9 cellular contexts compared by ENCODE assay signal in genomic region chrX:14095702-14096101, GRCh38.
DNase-seq lines count a peak whose midpoint lies in the region; ATAC-seq, FAIRE-seq and TF ChIP-seq lines count a peak whose summit lies in the region.
"Had no signal": no experiment of that assay in that cellular context is flagged by ENCODE, and none has a peak within 500 bp of the region (broad histone marks: within the 10 kb centered on the region; RNA-seq: fewer than 3 reads in every experiment).

No MANE protein-coding gene starts in this region.

- H3K4me1 ChIP-seq in heart left ventricle (no peaks in the 10 kb centered on the region), right atrium auricular region (no peaks in the 10 kb centered on the region), endothelial cell of umbilical vein (ENCODE audit: control insufficient read depth, extremely low read depth, insufficient read depth, low read length) (no peaks in the 10 kb centered on the region), neural progenitor cell (no peaks in the 10 kb centered on the region)

- no peak for TF ChIP-seq POLR2A in heart left ventricle (IDR thresholded peaks at IDR 0.05)
- TF ChIP-seq POLR2A in endothelial cell of umbilical vein (IDR thresholded peaks at IDR 0.05; ENCODE audit: low read depth, low read length): no peak

- H3K9me3 Mint-ChIP-seq in activated CD4-positive, alpha-beta T cell treated with anti-CD3 and anti-CD28 coated beads, Interleukin-2, amount 10 ng/mL, durations not matched to agents 24 days and 14 days: no peaks in the 10 kb centered on the region
- H3K9me3 Mint-ChIP-seq in neural progenitor cell: peaks cover 2% of the 10 kb centered on the region
- H3K9me3 Mint-ChIP-seq: natural killer cell treated with Interleukin-12 subunit alpha and Interleukin-12 subunit beta and Interleukin-15 and Interleukin-18, amount 100 ng/mL, for 72 hours had no signal

- H3K9me3 ChIP-seq in heart left ventricle (peaks cover 0 to 20% (median 0%) of the 10 kb centered on the region in 12 donors), right atrium auricular region (no peaks in the 10 kb centered on the region), endothelial cell of umbilical vein (replicated peaks; ENCODE audit: control insufficient read depth, insufficient read depth, low read length) (no peaks in the 10 kb centered on the region), neural progenitor cell (ENCODE audit: low read depth) (no peaks in the 10 kb centered on the region)

- no peaks in the 10 kb centered on the region for H3K79me2 ChIP-seq in endothelial cell of umbilical vein (ENCODE audit: control insufficient read depth, insufficient read depth, low read length)
- H3K79me2 ChIP-seq in neural progenitor cell (ENCODE audit: low read depth): no peaks in the 10 kb centered on the region

- FAIRE-seq in endothelial cell of umbilical vein (lab: Jason Lieb, UNC): peak; percentile 62

- H3K36me3 ChIP-seq in heart left ventricle (no peaks in the 10 kb centered on the region), right atrium auricular region (no peaks in the 10 kb centered on the region), endothelial cell of umbilical vein (ENCODE audit: control insufficient read depth in 2 of 2, extremely low read depth in 1 of 2, insufficient read depth in 2 of 2, low read length in 2 of 2) (no peaks in the 10 kb centered on the region), neural progenitor cell (no peaks in the 10 kb centered on the region)

- H3K4me2 ChIP-seq in endothelial cell of umbilical vein (ENCODE audit: insufficient read depth, low read length): no peak overlapping the region
- no peak overlapping the region for H3K4me2 ChIP-seq in neural progenitor cell

- H3K27ac Mint-ChIP-seq in activated CD4-positive, alpha-beta T cell treated with anti-CD3 and anti-CD28 coated beads, Interleukin-2, amount 10 ng/mL, durations not matched to agents 24 days and 14 days: no peak overlapping the region
- no peak overlapping the region for H3K27ac Mint-ChIP-seq in neural progenitor cell
- H3K27ac Mint-ChIP-seq: natural killer cell treated with Interleukin-12 subunit alpha and Interleukin-12 subunit beta and Interleukin-15 and Interleukin-18, amount 100 ng/mL, for 72 hours had no signal

- no peak overlapping the region for H3K4me3 ChIP-seq in heart left ventricle
- no peak overlapping the region for H3K4me3 ChIP-seq in right atrium auricular region
- no peak overlapping the region for H3K4me3 ChIP-seq in endothelial cell of umbilical vein (replicated peaks in 1 of 3; ENCODE audit: insufficient read depth in 1 of 3, low read depth in 1 of 3, low read length in 3 of 3)
- no peak overlapping the region for H3K4me3 ChIP-seq in neural progenitor cell

- ATAC-seq in heart left ventricle (peak in 2 of 4 donors; percentile 26 to 28), HG03439 (IDR thresholded peaks at IDR 0.05; ENCODE audit: unreplicated experiment) (peak; percentile 74)

- no peak overlapping the region for H3K4me3 Mint-ChIP-seq in activated CD4-positive, alpha-beta T cell treated with anti-CD3 and anti-CD28 coated beads, Interleukin-2, amount 10 ng/mL, durations not matched to agents 24 days and 14 days
- H3K4me3 Mint-ChIP-seq in neural progenitor cell: no peak overlapping the region
- H3K4me3 Mint-ChIP-seq: natural killer cell treated with Interleukin-12 subunit alpha and Interleukin-12 subunit beta and Interleukin-15 and Interleukin-18, amount 100 ng/mL, for 72 hours had no signal

- CTCF ChIA-PET in endothelial cell of umbilical vein (lab: Charles Lee): interaction anchor here (0.7 to 3.6 kb wide), 5 partner anchors 602 to 1147 kb away, joined by 3 to 35 read pairs (median 6); no protein-coding TSS in a partner anchor

- H3K9ac ChIP-seq in endothelial cell of umbilical vein (replicated peaks; ENCODE audit: extremely low read depth, insufficient read depth, low read length) (no peak overlapping the region), neural progenitor cell (no peak overlapping the region)

- POLR2A ChIA-PET in endothelial cell of umbilical vein (lab: Charles Lee): no interaction called here

- H3K27ac ChIP-seq in heart left ventricle (no peak overlapping the region), right atrium auricular region (no peak overlapping the region), endothelial cell of umbilical vein (ENCODE audit: insufficient read depth, low read depth, low read length) (no peak overlapping the region), neural progenitor cell (no peak overlapping the region)

- no peaks in the 10 kb centered on the region for H3K9me1 ChIP-seq in endothelial cell of umbilical vein (replicated peaks; ENCODE audit: control insufficient read depth, extremely low read depth, insufficient read depth, low read length)

- no peak for DNase-seq in heart left ventricle
- no peak for DNase-seq in right atrium auricular region (ENCODE audit: low spot score)
- DNase-seq in activated CD4-positive, alpha-beta T cell treated with anti-CD3 and anti-CD28 coated beads, Interleukin-2, amount 10 ng/mL, durations not matched to agents 24 days and 14 days: peak; percentile 76
- peak; percentile 47 for DNase-seq in endothelial cell of umbilical vein (ENCODE audit: low read depth, low spot score)
- DNase-seq in neural progenitor cell (ENCODE audit: low spot score): peak; percentile 74
- no peak for DNase-seq in GF-D8 (lab: John Stamatoyannopoulos, UW)
- DNase-seq in stimulated activated naive CD4-positive, alpha-beta T cell treated with Interleukin-2 at 50 U/mL for 16 hours (lab: John Stamatoyannopoulos, UW): no peak

- BruUV-seq in endothelial cell of umbilical vein (replicated peaks; lab: Mats Ljungman, UMichigan): no TSS peak

- 12 to 20% (median 16%) methylated on average over 13 of the region's 13 CpGs for WGBS in heart left ventricle, 4 donors

- no peak overlapping the region for H2AFZ ChIP-seq in endothelial cell of umbilical vein (ENCODE audit: low read depth, low read length)
- H2AFZ ChIP-seq in neural progenitor cell (replicated peaks): no peak overlapping the region

- intact Hi-C loops in heart left ventricle (cut with DNase I): loop anchor here in 8 of 10 donors (5.0 to 10.0 kb wide), 5 partner anchors 432 to 1149 kb away; partner anchors contain the start of gene GLRA2 (in 3 of the 8)
- intact Hi-C loops in activated CD4-positive, alpha-beta T cell treated with anti-CD3 and anti-CD28 coated beads, Interleukin-2, amount 10 ng/mL, durations not matched to agents 24 days and 14 days (cut with micrococcal nuclease): loop anchor here (2.0 kb wide), 2 partner anchors 433 to 1047 kb away; partner anchors contain the start of gene GLRA2
- intact Hi-C loops in endothelial cell of umbilical vein (cut with micrococcal nuclease): loop anchor here (1.0 kb wide), 2 partner anchors 1051 to 1148 kb away; no protein-coding TSS in a partner anchor

- no peaks in the 10 kb centered on the region for H3F3A ChIP-seq in neural progenitor cell (ENCODE audit: low read depth)

- dilution Hi-C loops in endothelial cell of umbilical vein (cut with MboI; ENCODE audit: extremely low pct_ligation_motif_present, low sequenced_read_pairs): no loop called here

- H3K27me3 ChIP-seq in heart left ventricle (peaks cover 0 to 25% (median 0%) of the 10 kb centered on the region in 9 donors), right atrium auricular region (peaks cover 0 to 2% of the 10 kb centered on the region in 2 donors), endothelial cell of umbilical vein (ENCODE audit: control insufficient read depth in 2 of 2, insufficient read depth in 2 of 2, low read length in 2 of 2) (no peaks in the 10 kb centered on the region), neural progenitor cell (no peaks in the 10 kb centered on the region)

- peaks cover 1% of the 10 kb centered on the region for H3K27me3 Mint-ChIP-seq in activated CD4-positive, alpha-beta T cell treated with anti-CD3 and anti-CD28 coated beads, Interleukin-2, amount 10 ng/mL, durations not matched to agents 24 days and 14 days
- H3K27me3 Mint-ChIP-seq in neural progenitor cell (ENCODE audit: insufficient read depth, low read depth): no peaks in the 10 kb centered on the region

- H3K36me3 Mint-ChIP-seq in activated CD4-positive, alpha-beta T cell treated with anti-CD3 and anti-CD28 coated beads, Interleukin-2, amount 10 ng/mL, durations not matched to agents 24 days and 14 days (ENCODE audit: low read depth): no peaks in the 10 kb centered on the region
- no peaks in the 10 kb centered on the region for H3K36me3 Mint-ChIP-seq in neural progenitor cell
- H3K36me3 Mint-ChIP-seq: natural killer cell treated with Interleukin-12 subunit alpha and Interleukin-12 subunit beta and Interleukin-15 and Interleukin-18, amount 100 ng/mL, for 72 hours had no signal

- H4K20me1 ChIP-seq in endothelial cell of umbilical vein (replicated peaks; ENCODE audit: control insufficient read depth, extremely low read depth, insufficient read depth, low read length) (no peaks in the 10 kb centered on the region), neural progenitor cell (ENCODE audit: low read depth) (no peaks in the 10 kb centered on the region)

- TF ChIP-seq CTCF in heart left ventricle (IDR thresholded peaks at IDR 0.05) (peak; percentile 35 to 68 (median 48)), right atrium auricular region (IDR thresholded peaks at IDR 0.05) (peak in 1 of 2 donors; percentile 67), endothelial cell of umbilical vein (IDR thresholded peaks at IDR 0.05; ENCODE audit: extremely low read depth in 1 of 2, insufficient read depth in 1 of 2, low read depth in 1 of 2, low read length in 2 of 2) (peak; percentile 47 to 59), neural progenitor cell (IDR thresholded peaks at IDR 0.05) (peak; percentile 70)

- no peaks in the 10 kb centered on the region for H3K4me1 Mint-ChIP-seq in activated CD4-positive, alpha-beta T cell treated with anti-CD3 and anti-CD28 coated beads, Interleukin-2, amount 10 ng/mL, durations not matched to agents 24 days and 14 days
- no peaks in the 10 kb centered on the region for H3K4me1 Mint-ChIP-seq in neural progenitor cell

TF ChIP-seq in endothelial cell of umbilical vein, 7 proteins besides CTCF, POLR2A, EP300 and RAD21:
- TF ChIP-seq GATA2 (IDR thresholded peaks at IDR 0.05; ENCODE audit: insufficient read depth, insufficient read length, low read depth, low read length): no peak
- TF ChIP-seq MYC (IDR thresholded peaks at IDR 0.05; ENCODE audit: low read depth, low read length): no peak
- TF ChIP-seq MAX (IDR thresholded peaks at IDR 0.05; ENCODE audit: insufficient read depth, insufficient read length): no peak
- no peak for TF ChIP-seq EZH2 (IDR thresholded peaks at IDR 0.05; ENCODE audit: borderline replicate concordance, low read depth, low read length, severe bottlenecking)
- no peak for TF ChIP-seq JUN (IDR thresholded peaks at IDR 0.05; ENCODE audit: borderline replicate concordance, insufficient read depth, insufficient read length, low read depth)
- no peak for TF ChIP-seq POLR2AphosphoS5 (IDR thresholded peaks at IDR 0.05; ENCODE audit: insufficient read depth, low read depth, low read length)
- TF ChIP-seq FOS (IDR thresholded peaks at IDR 0.05; ENCODE audit: borderline replicate concordance, insufficient read depth, low read length): no peak
TF ChIP-seq in endothelial cell of umbilical vein: peak in this region for 0.

Comparison
In these comparisons a context has a peak if more than half of its experiments do, and no peak if none do; other contexts are left out.
1. DNase-seq: peak in activated CD4-positive, alpha-beta T cell treated with anti-CD3 and anti-CD28 coated beads, Interleukin-2, amount 10 ng/mL, durations not matched to agents 24 days and 14 days (single experiment), endothelial cell of umbilical vein (single experiment) and neural progenitor cell (single experiment); none in heart left ventricle (0 of 5), right atrium auricular region (single experiment), GF-D8 (single experiment) and stimulated activated naive CD4-positive, alpha-beta T cell treated with Interleukin-2 at 50 U/mL for 16 hours (single experiment).